In the genomic region with DNA sequence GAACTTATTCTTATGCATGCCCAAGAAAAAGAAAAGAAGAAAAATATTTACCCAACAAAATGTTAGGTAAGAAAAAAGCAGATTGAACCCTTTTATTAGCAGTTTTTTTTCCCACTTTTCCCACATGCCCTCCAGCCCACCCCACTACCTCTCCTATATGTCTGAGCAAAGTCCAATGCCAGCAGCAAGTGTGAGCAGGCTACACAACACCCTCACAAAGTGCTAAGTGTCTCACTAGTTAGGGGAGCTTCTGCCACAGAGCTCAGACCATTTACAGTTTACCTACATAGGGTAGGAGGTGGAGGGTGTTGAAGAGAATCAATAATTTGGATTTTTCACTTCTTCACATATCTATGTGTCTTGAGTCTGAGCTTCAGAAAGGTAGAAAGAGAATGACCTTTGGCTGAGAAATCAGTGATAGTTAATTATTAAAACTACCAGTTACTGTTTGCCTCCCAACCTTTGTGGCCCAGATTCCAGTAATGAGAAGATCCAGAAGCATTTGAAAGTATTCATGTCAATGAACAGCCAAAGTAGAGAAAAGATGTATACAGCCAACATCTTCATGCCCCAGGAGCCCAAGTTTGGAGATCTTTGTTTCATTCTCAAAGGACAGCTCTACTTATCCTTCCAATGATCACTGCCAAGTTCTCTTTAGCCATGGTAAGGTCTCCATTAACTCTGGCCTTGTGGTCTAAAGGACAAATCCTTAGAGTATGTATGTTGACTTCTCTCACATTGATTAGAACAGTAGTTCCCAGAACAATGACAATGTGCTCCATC, we compare ENCODE assay signal across 30 cellular contexts. TPM values are rescaled to one million over a fixed set of nuclear protein-coding genes. Genes with fewer than 3 reads are reported as not detected.
"Had no signal": no experiment of that assay in that cellular context is flagged by ENCODE, and none has a peak within 500 bp of the region (broad histone marks: within the 10 kb centered on the region; RNA-seq: fewer than 3 reads in every experiment).

No MANE protein-coding gene starts in this region.

- H3K9ac ChIP-seq: KMS-11 had no signal

- H3K4me2 ChIP-seq: KMS-11 had no signal

- H3K27me3 ChIP-seq: brain microvascular endothelial cell, cardiac muscle cell, MG63 had no signal

- H3K27ac Mint-ChIP-seq: activated CD4-positive, alpha-beta memory T cell treated with anti-CD3 and anti-CD28 coated beads, Interleukin-2, amount 10 ng/mL, durations not matched to agents 7 days and 5 days; activated CD4-positive, alpha-beta T cell treated with anti-CD3 and anti-CD28 coated beads for 36 hours; activated naive CD4-positive, alpha-beta T cell treated with anti-CD3 and anti-CD28 coated beads, Interleukin-2, amount 10 ng/mL, durations not matched to agents 7 days and 5 days; activated naive CD8-positive, alpha-beta T cell treated with anti-CD3 and anti-CD28 coated beads for 36 hours; activated T-helper 17 cell treated with anti-CD3 and anti-CD28 coated beads, Interleukin-2, amount 50 U/mL, for 72 hours; T-cell had no signal

- H3K27ac ChIP-seq: brain microvascular endothelial cell, cardiac muscle cell, KMS-11, SK-N-MC, WERI-Rb-1 had no signal

- H3K4me3 ChIP-seq: cardiac muscle cell, MG63, SK-N-MC had no signal

- DNase-seq: activated CD4-positive, alpha-beta memory T cell treated with anti-CD3 and anti-CD28 coated beads, Interleukin-2, amount 10 ng/mL, durations not matched to agents 7 days and 5 days; activated CD4-positive, alpha-beta T cell treated with anti-CD3 and anti-CD28 coated beads for 36 hours; activated CD4-positive, alpha-beta T cell treated with anti-CD3 and anti-CD28 coated beads, Interleukin-2, amount 50 U/mL, for 1 hour; activated gamma-delta T cell treated with Interleukin-2 at 50 U/mL for 16 hours; activated naive CD4-positive, alpha-beta T cell treated with anti-CD3 and anti-CD28 coated beads, Interleukin-2, amount 10 ng/mL, durations not matched to agents 7 days and 5 days; activated naive CD8-positive, alpha-beta T cell treated with anti-CD3 and anti-CD28 coated beads for 36 hours; activated T-cell treated with anti-CD3 and anti-CD28 coated beads for 4 hours; activated T-cell treated with anti-CD3 and anti-CD28 coated beads, Interleukin-2, amount 50 U/mL, for 48 hours; brain microvascular endothelial cell; MG63; NCI-H1105; NCI-H1436; NCI-H1694 treated with DMSO at 0.1 percent for 48 hours; NCI-H2029 treated with DMSO at 0.1 percent for 48 hours; NCI-H345; NCI-H510A; NCI-H526 treated with DMSO at 0.1 percent for 48 hours; NCI-H82; NK-92 treated with Interleukin-12 subunit alpha and Interleukin-12 subunit beta, amount 100 ng/mL, for 24 hours; RPMI8226; T-cell; WERI-Rb-1 had no signal

- H3K36me3 Mint-ChIP-seq: activated naive CD4-positive, alpha-beta T cell treated with anti-CD3 and anti-CD28 coated beads, Interleukin-2, amount 10 ng/mL, durations not matched to agents 7 days and 5 days; activated naive CD8-positive, alpha-beta T cell treated with anti-CD3 and anti-CD28 coated beads for 36 hours; T-cell had no signal

- H3K4me1 Mint-ChIP-seq: activated CD4-positive, alpha-beta memory T cell treated with anti-CD3 and anti-CD28 coated beads, Interleukin-2, amount 10 ng/mL, durations not matched to agents 7 days and 5 days; activated CD4-positive, alpha-beta T cell treated with anti-CD3 and anti-CD28 coated beads for 36 hours; activated naive CD4-positive, alpha-beta T cell treated with anti-CD3 and anti-CD28 coated beads, Interleukin-2, amount 10 ng/mL, durations not matched to agents 7 days and 5 days; activated naive CD8-positive, alpha-beta T cell treated with anti-CD3 and anti-CD28 coated beads for 36 hours; activated T-helper 17 cell treated with anti-CD3 and anti-CD28 coated beads, Interleukin-2, amount 50 U/mL, for 72 hours; T-cell had no signal

- H3K27me3 Mint-ChIP-seq: activated naive CD4-positive, alpha-beta T cell treated with anti-CD3 and anti-CD28 coated beads, Interleukin-2, amount 10 ng/mL, durations not matched to agents 7 days and 5 days had no signal

- H3K36me3 ChIP-seq: brain microvascular endothelial cell, cardiac muscle cell, MG63, WERI-Rb-1 had no signal

- H3K4me3 Mint-ChIP-seq: activated CD4-positive, alpha-beta memory T cell treated with anti-CD3 and anti-CD28 coated beads, Interleukin-2, amount 10 ng/mL, durations not matched to agents 7 days and 5 days; activated CD4-positive, alpha-beta T cell treated with anti-CD3 and anti-CD28 coated beads for 36 hours; activated naive CD4-positive, alpha-beta T cell treated with anti-CD3 and anti-CD28 coated beads, Interleukin-2, amount 10 ng/mL, durations not matched to agents 7 days and 5 days; activated naive CD8-positive, alpha-beta T cell treated with anti-CD3 and anti-CD28 coated beads for 36 hours; activated T-helper 17 cell treated with anti-CD3 and anti-CD28 coated beads, Interleukin-2, amount 50 U/mL, for 72 hours; T-cell had no signal

- H3K9me3 ChIP-seq: MG63 had no signal

- H3K9me3 Mint-ChIP-seq: activated naive CD4-positive, alpha-beta T cell treated with anti-CD3 and anti-CD28 coated beads, Interleukin-2, amount 10 ng/mL, durations not matched to agents 7 days and 5 days had no signal

RNA-seq across cellular contexts. Expression of a gene that starts 26.2 kb away (rescaled TPM):
- total RNA-seq: activated CD4-positive, alpha-beta memory T cell treated with anti-CD3 and anti-CD28 coated beads, Interleukin-2, amount 10 ng/mL, durations not matched to agents 7 days and 5 days; activated CD4-positive, alpha-beta T cell treated with anti-CD3 and anti-CD28 coated beads for 36 hours; activated CD8-positive, alpha-beta memory T cell treated with anti-CD3 and anti-CD28 coated beads for 36 hours; activated naive CD8-positive, alpha-beta T cell treated with anti-CD3 and anti-CD28 coated beads for 36 hours; activated T-helper 17 cell treated with anti-CD3 and anti-CD28 coated beads, Interleukin-2, amount 50 U/mL, for 72 hours; cardiac muscle cell; Right ventricle myocardium inferior; T-cell; T-helper 2 cell treated with Interferon-gamma antibody and Interleukin-4, amounts not matched to agents 100 ng/mL and 5 ng/mL, for 36 hours had no signal
- polyA plus RNA-seq: adipose tissue, cardiac muscle cell had no signal
